In genomic region chr14:93982684-93983007, GRCh38 we compare ENCODE assay signal across 18 cellular contexts. TPM values are rescaled to one million over a fixed set of nuclear protein-coding genes. Genes with fewer than 3 reads are reported as not detected.
DNase-seq lines count a peak whose midpoint lies in the region; ATAC-seq and TF ChIP-seq lines count a peak whose summit lies in the region.
"Had no signal": no experiment of that assay in that cellular context is flagged by ENCODE, and none has a peak within 500 bp of the region (broad histone marks: within the 10 kb centered on the region; RNA-seq: fewer than 3 reads in every experiment).

No MANE protein-coding gene starts in this region.

- peaks cover 31% of the 10 kb centered on the region for H3K9me1 ChIP-seq in IMR-90 (ENCODE audit: insufficient read depth, low read length)

- H3K9me3 Mint-ChIP-seq in activated T-cell treated with anti-CD3 and anti-CD28 coated beads, Interleukin-2, amount 50 U/mL, for 72 hours = no peaks in the 10 kb centered on the region
- H3K9me3 Mint-ChIP-seq: GM23338 had no signal

- peak overlapping the region; percentile 32 for H2AK9ac ChIP-seq in IMR-90 (replicated peaks; ENCODE audit: low read depth, low read length, poor library complexity)

- no peak overlapping the region for H3K23ac ChIP-seq in IMR-90 (ENCODE audit: low read depth, low read length)

- TF ChIP-seq CTCF in IMR-90 (conservative IDR thresholded peaks at IDR 0.05; ENCODE audit: low read depth, low read length) = no peak
- TF ChIP-seq CTCF in WERI-Rb-1 (IDR thresholded peaks at IDR 0.05; ENCODE audit: low read depth, low read length) = no peak

- peaks cover 33% of the 10 kb centered on the region for H3K4me1 ChIP-seq in IMR-90 (ENCODE audit: control insufficient read depth, insufficient read depth, low read length)
- H3K4me1 ChIP-seq in right cardiac atrium (ENCODE audit: control insufficient read depth, insufficient read depth, low read length) = peaks cover 13% of the 10 kb centered on the region
- H3K4me1 ChIP-seq in skeletal muscle tissue (ENCODE audit: control insufficient read depth in 3 of 3, insufficient read depth in 3 of 3, low read length in 3 of 3) = peaks cover 77 to 93% (median 88%) of the 10 kb centered on the region in 3 donors

- H2AK5ac ChIP-seq in IMR-90 (ENCODE audit: low read depth, low read length) = peak overlapping the region; percentile 40; the same call in 1 of the 2 replicates

- H3K4me2 ChIP-seq in IMR-90 (ENCODE audit: low read depth, low read length) = no peak overlapping the region
- H3K4me2 ChIP-seq: GM23338 had no signal

- H2BK15ac ChIP-seq in IMR-90 (ENCODE audit: low read depth, low read length) = 0 out of 3 replicates have a peak overlapping the region, but pooled peaks have one; percentile 63

- TF ChIP-seq RAD21 in IMR-90 (IDR thresholded peaks at IDR 0.05; ENCODE audit: low read length) = no peak

- H2BK20ac ChIP-seq in IMR-90 (ENCODE audit: low read depth, low read length) = no peak overlapping the region

- H3K27me3 ChIP-seq in IMR-90 (ENCODE audit: control insufficient read depth, insufficient read depth, low read length) (no peaks in the 10 kb centered on the region), WERI-Rb-1 (ENCODE audit: insufficient read depth, low read depth, severe bottlenecking) (no peaks in the 10 kb centered on the region), right cardiac atrium (ENCODE audit: control insufficient read depth, insufficient read depth) (no peaks in the 10 kb centered on the region), skeletal muscle tissue (ENCODE audit: control insufficient read depth in 3 of 3, insufficient read depth in 3 of 3, low read length in 3 of 3) (no peaks in the 10 kb centered on the region)

- no peak overlapping the region for H3K27ac ChIP-seq in IMR-90 (ENCODE audit: insufficient read depth, low read length)
- H3K27ac ChIP-seq in WERI-Rb-1 = peak overlapping the region; percentile 34; the same call in 1 of the 2 replicates
- peak overlapping the region; percentile 93 for H3K27ac ChIP-seq in right cardiac atrium (ENCODE audit: low read length)
- H3K27ac ChIP-seq in skeletal muscle tissue (ENCODE audit: low read depth, low read length) = peak overlapping the region; percentile 99

- peaks cover 4 to 5% of the 10 kb centered on the region in 2 donors for H3K36me3 Mint-ChIP-seq in activated T-cell treated with anti-CD3 and anti-CD28 coated beads, Interleukin-2, amount 50 U/mL, for 72 hours (ENCODE audit: insufficient read depth in 2 of 2)

- ATAC-seq in IMR-90 (ENCODE audit: low read depth) (no peak), right cardiac atrium (no peak), HG02852 (IDR thresholded peaks at IDR 0.05; ENCODE audit: unreplicated experiment) (no peak), HG03139 (IDR thresholded peaks at IDR 0.05; ENCODE audit: unreplicated experiment) (no peak)
- no peak for ATAC-seq in activated T-cell treated with anti-CD3 and anti-CD28 coated beads, Interleukin-2, amount 50 U/mL, for 72 hours (replicated peaks in 1 of 2)
- ATAC-seq: GM23338, Panc1 had no signal

- no peaks in the 10 kb centered on the region for H3K36me3 ChIP-seq in IMR-90 (ENCODE audit: control insufficient read depth, insufficient read depth, low read length)
- no peaks in the 10 kb centered on the region for H3K36me3 ChIP-seq in WERI-Rb-1
- no peaks in the 10 kb centered on the region for H3K36me3 ChIP-seq in skeletal muscle tissue (ENCODE audit: control insufficient read depth in 3 of 3, insufficient read depth in 3 of 3, low read length in 3 of 3)

- WGBS in IMR-90 (ENCODE audit: extremely low coverage in 2 of 2, insufficient read length in 1 of 2), 2 experiments = 100% methylated on average over 4 of the region's 7 CpGs; no CpG with 5 or more reads in 1 of the 2 experiments
- 68% methylated on average over 7 of the region's 7 CpGs for WGBS in right cardiac atrium

- H3K9me3 ChIP-seq in IMR-90 (ENCODE audit: control insufficient read depth, insufficient read depth, low read length) (peaks cover 2% of the 10 kb centered on the region; the same call in 1 of the 2 replicates), WERI-Rb-1 (ENCODE audit: severe bottlenecking) (no peaks in the 10 kb centered on the region), right cardiac atrium (ENCODE audit: control insufficient read depth, low read length) (no peaks in the 10 kb centered on the region), skeletal muscle tissue (ENCODE audit: control insufficient read depth in 3 of 3, low read length in 3 of 3) (no peaks in the 10 kb centered on the region)

- H4K8ac ChIP-seq in IMR-90 (ENCODE audit: low read depth in 2 of 2, low read length in 2 of 2) = no peak overlapping the region

- no peaks in the 10 kb centered on the region for H4K20me1 ChIP-seq in IMR-90 (ENCODE audit: insufficient read depth, low read length)

- DNase-seq in IMR-90 (no peak), WERI-Rb-1 (no peak), right cardiac atrium (peak in 1 of 3 donors; percentile 48), OCI-M2 (lab: John Stamatoyannopoulos, UW; ENCODE audit: unreplicated experiment) (no peak)
- DNase-seq in activated T-cell treated with anti-CD3 and anti-CD28 coated beads, Interleukin-2, amount 50 U/mL, for 72 hours = no peak
- DNase-seq: ACHN; CD4-positive, CD25-positive, alpha-beta regulatory T cell; GF-D8; KG1; NCI-H1048; NCI-H2107; SHP77 had no signal

- TF ChIP-seq POLR2A in IMR-90 (IDR thresholded peaks at IDR 0.05; ENCODE audit: low read depth, low read length) = no peak

- no peak overlapping the region for H3K27ac Mint-ChIP-seq in activated T-cell treated with anti-CD3 and anti-CD28 coated beads, Interleukin-2, amount 50 U/mL, for 72 hours
- H3K27ac Mint-ChIP-seq: CD4-positive, CD25-positive, alpha-beta regulatory T cell; GM23338 had no signal

- H3K56ac ChIP-seq in IMR-90 (ENCODE audit: extremely low read depth, insufficient read depth, low read length) = no peak overlapping the region

- H2BK120ac ChIP-seq in IMR-90 (ENCODE audit: low read depth, low read length) = peak overlapping the region; percentile 34; the same call in 1 of the 2 replicates

- 0 out of 2 replicates have a peak overlapping the region, but pooled peaks have one; percentile 9 for H3K4ac ChIP-seq in IMR-90 (ENCODE audit: low read depth, low read length)

- no TSS peak for BruUV-seq in IMR-90 (replicated peaks; lab: Mats Ljungman, UMichigan)

- H3K18ac ChIP-seq in IMR-90 (ENCODE audit: low read depth, low read length) = no peak overlapping the region

- H4K5ac ChIP-seq in IMR-90 (ENCODE audit: low read depth, low read length) = no peak overlapping the region

- H3K14ac ChIP-seq in IMR-90 (replicated peaks; ENCODE audit: low read depth, low read length) = no peak overlapping the region; the same call in 1 of the 2 replicates

- H3K27me3 Mint-ChIP-seq in activated T-cell treated with anti-CD3 and anti-CD28 coated beads, Interleukin-2, amount 50 U/mL, for 72 hours (ENCODE audit: low read depth) = no peaks in the 10 kb centered on the region

- dilution Hi-C loops in IMR-90 (cut with HindIII; ENCODE audit: low sequenced_read_pairs, unreplicated experiment) = no loop called here

- intact Hi-C loops in IMR-90 (cut with micrococcal nuclease) (no loop called here), right cardiac atrium (cut with DNase I) (no loop called here)

- H4K91ac ChIP-seq in IMR-90 (ENCODE audit: insufficient read depth, low read depth, low read length) = no peak overlapping the region

- H2AFZ ChIP-seq in IMR-90 (replicated peaks; ENCODE audit: low read length, poor library complexity) = peak overlapping the region; percentile 24
- H2AFZ ChIP-seq: GM23338 had no signal

- in situ Hi-C loops in IMR-90 (cut with MboI; ENCODE audit: low sequenced_read_pairs) = no loop called here

- H3K4me3 Mint-ChIP-seq in activated T-cell treated with anti-CD3 and anti-CD28 coated beads, Interleukin-2, amount 50 U/mL, for 72 hours = no peak overlapping the region
- H3K4me3 Mint-ChIP-seq: CD4-positive, CD25-positive, alpha-beta regulatory T cell; GM23338 had no signal

- H3K79me1 ChIP-seq in IMR-90 (ENCODE audit: low read depth in 1 of 2, low read length in 2 of 2) = no peaks in the 10 kb centered on the region

- peaks cover 62% of the 10 kb centered on the region for H3K4me1 Mint-ChIP-seq in activated T-cell treated with anti-CD3 and anti-CD28 coated beads, Interleukin-2, amount 50 U/mL, for 72 hours (ENCODE audit: low read depth)

- H2BK5ac ChIP-seq in IMR-90 (ENCODE audit: low read depth, low read length, poor library complexity, severe bottlenecking) = peak overlapping the region; percentile 12

- H3K4me3 ChIP-seq in IMR-90 (ENCODE audit: insufficient read depth, low read depth, low read length) (no peak overlapping the region), WERI-Rb-1 (ENCODE audit: low read depth, low read length) (no peak overlapping the region), right cardiac atrium (ENCODE audit: low read length) (no peak overlapping the region), skeletal muscle tissue (ENCODE audit: low read length in 3 of 3) (peak overlapping the region in 2 of 3 donors; percentile 47 to 57)
- H3K4me3 ChIP-seq: GM23338 had no signal

- H3K9ac ChIP-seq in IMR-90 (ENCODE audit: low read depth, low read length) = no peak overlapping the region
- peak overlapping the region; percentile 51 to 84 (median 64) for H3K9ac ChIP-seq in skeletal muscle tissue (ENCODE audit: low read depth in 1 of 3, low read length in 3 of 3)

- POLR2A ChIA-PET in IMR-90 (lab: Charles Lee; ENCODE audit: unreplicated experiment) = no interaction called here

- CTCF ChIA-PET in IMR-90 (lab: Yijun Ruan, JAX) = interaction anchor here (0.5 kb wide), 1 partner anchor 8 kb away, joined by 4 read pairs; no protein-coding TSS in a partner anchor

RNA-seq across cellular contexts. Expression of gene ASB2, which starts 6.3 kb away (rescaled TPM):
- total RNA-seq in IMR-90 (2012; rRNA removed) (0.54 and 0.83 TPM in 2 replicates), right cardiac atrium (100 to 1,000 TPM; 115 to 141 (median 126) TPM), skeletal muscle tissue (16.2 TPM)
- polyA plus RNA-seq in IMR-90 (2012; rRNA removed) (0.77 and 0.98 TPM in 2 replicates), right cardiac atrium (112 TPM)
- 0.42 and 0.78 TPM in 2 replicates for polyA plus RNA-seq in IMR-90 (2012; cell fraction: cytosol; rRNA removed)
- polyA plus RNA-seq in IMR-90 (2012; cell fraction: nucleus; rRNA removed; ENCODE audit: low replicate concordance) = 1.3 and 3.4 TPM in 2 replicates
- total RNA-seq in activated T-cell treated with anti-CD3 and anti-CD28 coated beads, Interleukin-2, amount 50 U/mL, for 72 hours = 10 to 100 TPM; 43.3 to 45.6 TPM
- total RNA-seq: M059J had no signal

RNA-seq across cellular contexts. Expression of gene CCDC197, which starts 14.5 kb away (rescaled TPM):
- total RNA-seq in IMR-90 (2012; rRNA removed) (not detected in 2 replicates), right cardiac atrium (under 1 TPM in 2 of 4 donors, not detected in 2; 0.44 to 0.45 TPM), skeletal muscle tissue (not detected)
- polyA plus RNA-seq in IMR-90 (2012; rRNA removed) (not detected in 2 replicates), right cardiac atrium (not detected)
- polyA plus RNA-seq in IMR-90 (2012; cell fraction: cytosol; rRNA removed) = not detected in 2 replicates
- not detected in 2 replicates for polyA plus RNA-seq in IMR-90 (2012; cell fraction: nucleus; rRNA removed; ENCODE audit: low replicate concordance)
- total RNA-seq in activated T-cell treated with anti-CD3 and anti-CD28 coated beads, Interleukin-2, amount 50 U/mL, for 72 hours = 1 to 10 TPM; 1.6 to 2.2 TPM
- total RNA-seq: CD4-positive, CD25-positive, alpha-beta regulatory T cell; GM23338; M059J had no signal
- polyA plus RNA-seq: CD4-positive, CD25-positive, alpha-beta regulatory T cell; GM23338 had no signal

RNA-seq across cellular contexts. Expression of gene OTUB2, which starts 43.5 kb away (rescaled TPM):
- total RNA-seq in IMR-90 (2012; rRNA removed) = 2.2 and 2.5 TPM in 2 replicates
- polyA plus RNA-seq in IMR-90 (2012; rRNA removed) = 1.0 and 1.1 TPM in 2 replicates
- polyA plus RNA-seq in IMR-90 (2012; cell fraction: cytosol; rRNA removed) = 0.50 and 0.87 TPM in 2 replicates
- polyA plus RNA-seq in IMR-90 (2012; cell fraction: nucleus; rRNA removed; ENCODE audit: low replicate concordance) = 0.95 and 1.3 TPM in 2 replicates
- under 1 TPM; 0.11 to 0.65 (median 0.39) TPM for total RNA-seq in right cardiac atrium
- polyA plus RNA-seq in right cardiac atrium = 0.18 TPM
- total RNA-seq in skeletal muscle tissue = 1.0 TPM
- total RNA-seq in activated T-cell treated with anti-CD3 and anti-CD28 coated beads, Interleukin-2, amount 50 U/mL, for 72 hours = 1 to 10 TPM; 1.9 to 2.1 TPM

RNA-seq across cellular contexts. Expression of gene FAM181A, which starts 55.5 kb away (rescaled TPM):
- total RNA-seq in IMR-90 (2012; rRNA removed) = not detected in 2 replicates
- not detected in 2 replicates for polyA plus RNA-seq in IMR-90 (2012; rRNA removed)
- polyA plus RNA-seq in IMR-90 (2012; cell fraction: cytosol; rRNA removed) = not detected in 2 replicates
- not detected in 2 replicates for polyA plus RNA-seq in IMR-90 (2012; cell fraction: nucleus; rRNA removed; ENCODE audit: low replicate concordance)
- total RNA-seq in right cardiac atrium = not detected
- polyA plus RNA-seq in right cardiac atrium = not detected
- total RNA-seq in skeletal muscle tissue = not detected
- not detected for total RNA-seq in activated T-cell treated with anti-CD3 and anti-CD28 coated beads, Interleukin-2, amount 50 U/mL, for 72 hours
- total RNA-seq: CD4-positive, CD25-positive, alpha-beta regulatory T cell; GM23338; M059J had no signal
- polyA plus RNA-seq: CD4-positive, CD25-positive, alpha-beta regulatory T cell; GM23338 had no signal

Comparison
In these comparisons a context has a peak if more than half of its experiments do, and no peak if none do; other contexts are left out.
1. H3K4me3 ChIP-seq: peak in skeletal muscle tissue (2 of 3); none in IMR-90 (single experiment), WERI-Rb-1 (single experiment) and right cardiac atrium (single experiment).